ENCODE assay signal across 7 cellular contexts in genomic region chr1:156642265-156643185, GRCh38. TPM values are rescaled to one million over a fixed set of nuclear protein-coding genes. Genes with fewer than 3 reads are reported as not detected.
DNase-seq lines count a peak whose midpoint lies in the region; ATAC-seq and FAIRE-seq lines count a peak whose summit lies in the region.
"Had no signal": no experiment of that assay in that cellular context is flagged by ENCODE, and none has a peak within 500 bp of the region (broad histone marks: within the 10 kb centered on the region; RNA-seq: fewer than 3 reads in every experiment).

No MANE protein-coding gene starts in this region.

- H3K9me3 Mint-ChIP-seq in activated T-helper 17 cell treated with anti-CD3 and anti-CD28 coated beads, Interleukin-2, amount 50 U/mL, for 72 hours = no peaks in the 10 kb centered on the region
- H3K9me3 Mint-ChIP-seq in stimulated activated naive CD8-positive, alpha-beta T cell treated with anti-CD3 and anti-CD28 coated beads, Interleukin-15, amount 100 ng/mL, for 72 hours = no peaks in the 10 kb centered on the region

- no peak overlapping the region for H3K27ac ChIP-seq in right cardiac atrium (ENCODE audit: low read length)

- no peaks in the 10 kb centered on the region for H3K4me1 ChIP-seq in right cardiac atrium (ENCODE audit: control insufficient read depth, insufficient read depth, low read length)

- WGBS in right cardiac atrium = 18% methylated on average over 41 of the region's 41 CpGs

- no peaks in the 10 kb centered on the region for H3K27me3 ChIP-seq in right cardiac atrium (ENCODE audit: control insufficient read depth, insufficient read depth)

- no peak for FAIRE-seq in urothelium cell line (lab: Jason Lieb, UNC)
- FAIRE-seq: endometrium had no signal

- DNase-seq in right cardiac atrium = no peak
- DNase-seq in stimulated activated naive CD8-positive, alpha-beta T cell treated with anti-CD3 and anti-CD28 coated beads, Interleukin-15, amount 100 ng/mL, for 72 hours = no peak
- DNase-seq in urothelium cell line (ENCODE audit: low spot score) = no peak
- no peak for DNase-seq in AG08396 (ENCODE audit: low spot score)
- DNase-seq: SW 1271 had no signal

- peaks cover 69% of the 10 kb centered on the region for H3K27me3 Mint-ChIP-seq in activated T-helper 17 cell treated with anti-CD3 and anti-CD28 coated beads, Interleukin-2, amount 50 U/mL, for 72 hours
- H3K27me3 Mint-ChIP-seq in stimulated activated naive CD8-positive, alpha-beta T cell treated with anti-CD3 and anti-CD28 coated beads, Interleukin-15, amount 100 ng/mL, for 72 hours = peaks cover 99% of the 10 kb centered on the region

- H3K9me3 ChIP-seq in right cardiac atrium (ENCODE audit: control insufficient read depth, low read length) = no peaks in the 10 kb centered on the region

- peaks cover 4% of the 10 kb centered on the region for H3K36me3 Mint-ChIP-seq in activated T-helper 17 cell treated with anti-CD3 and anti-CD28 coated beads, Interleukin-2, amount 50 U/mL, for 72 hours (ENCODE audit: low read depth)

- H3K27ac Mint-ChIP-seq in activated T-helper 17 cell treated with anti-CD3 and anti-CD28 coated beads, Interleukin-2, amount 50 U/mL, for 72 hours = no peak overlapping the region
- H3K27ac Mint-ChIP-seq in stimulated activated naive CD8-positive, alpha-beta T cell treated with anti-CD3 and anti-CD28 coated beads, Interleukin-15, amount 100 ng/mL, for 72 hours = no peak overlapping the region

- peak overlapping the region; percentile 63 for H3K4me3 Mint-ChIP-seq in activated T-helper 17 cell treated with anti-CD3 and anti-CD28 coated beads, Interleukin-2, amount 50 U/mL, for 72 hours
- H3K4me3 Mint-ChIP-seq in stimulated activated naive CD8-positive, alpha-beta T cell treated with anti-CD3 and anti-CD28 coated beads, Interleukin-15, amount 100 ng/mL, for 72 hours = peak overlapping the region; percentile 57 to 74

- intact Hi-C loops in right cardiac atrium (cut with DNase I) = no loop called here

- ATAC-seq in activated T-helper 17 cell treated with anti-CD3 and anti-CD28 coated beads, Interleukin-2, amount 50 U/mL, for 72 hours (replicated peaks) = no peak
- ATAC-seq in right cardiac atrium = peak; percentile 17 to 20
- ATAC-seq in stimulated activated naive CD8-positive, alpha-beta T cell treated with anti-CD3 and anti-CD28 coated beads, Interleukin-15, amount 100 ng/mL, for 72 hours = peak; percentile 1

- peaks cover 11% of the 10 kb centered on the region for H3K4me1 Mint-ChIP-seq in activated T-helper 17 cell treated with anti-CD3 and anti-CD28 coated beads, Interleukin-2, amount 50 U/mL, for 72 hours
- H3K4me1 Mint-ChIP-seq in stimulated activated naive CD8-positive, alpha-beta T cell treated with anti-CD3 and anti-CD28 coated beads, Interleukin-15, amount 100 ng/mL, for 72 hours = peaks cover 43% of the 10 kb centered on the region

- peak overlapping the region; percentile 56 for H3K4me3 ChIP-seq in right cardiac atrium (ENCODE audit: low read length)

RNA-seq across cellular contexts. Expression of gene BCAN, which starts 0.6 kb away (rescaled TPM):
- total RNA-seq in activated T-helper 17 cell treated with anti-CD3 and anti-CD28 coated beads, Interleukin-2, amount 50 U/mL, for 72 hours = not detected
- under 1 TPM in 2 of 4 donors, not detected in 2; 0.23 to 0.29 TPM for total RNA-seq in right cardiac atrium
- 0.20 TPM for polyA plus RNA-seq in right cardiac atrium

RNA-seq across cellular contexts. Expression of gene HAPLN2, which starts 23.3 kb away (rescaled TPM):
- total RNA-seq in activated T-helper 17 cell treated with anti-CD3 and anti-CD28 coated beads, Interleukin-2, amount 50 U/mL, for 72 hours = 1 to 10 TPM in 1 of 2 donors, under 1 TPM in 1; 0.30 to 1.5 TPM
- total RNA-seq in right cardiac atrium = 1 to 10 TPM in 2 of 4 donors, under 1 TPM in 2; 0.53 to 1.2 (median 1.1) TPM
- 2.0 TPM for polyA plus RNA-seq in right cardiac atrium

RNA-seq across cellular contexts. Expression of gene NES, which starts 34.7 kb away (rescaled TPM):
- under 1 TPM in 1 of 2 donors, not detected in 1; 0.05 TPM for total RNA-seq in activated T-helper 17 cell treated with anti-CD3 and anti-CD28 coated beads, Interleukin-2, amount 50 U/mL, for 72 hours
- 100 to 1,000 TPM; 146 to 282 (median 170) TPM for total RNA-seq in right cardiac atrium
- 257 TPM for polyA plus RNA-seq in right cardiac atrium

RNA-seq across cellular contexts. Expression of gene GPATCH4, which starts 41.2 kb away (rescaled TPM):
- 10 to 100 TPM; 21.3 to 51.8 TPM for total RNA-seq in activated T-helper 17 cell treated with anti-CD3 and anti-CD28 coated beads, Interleukin-2, amount 50 U/mL, for 72 hours
- 10 to 100 TPM; 13.4 to 21.6 (median 14.5) TPM for total RNA-seq in right cardiac atrium
- 14.7 TPM for polyA plus RNA-seq in right cardiac atrium

RNA-seq across cellular contexts. Expression of gene NAXE, which starts 50.9 kb away (rescaled TPM):
- 10 to 100 TPM; 56.2 to 74.7 TPM for total RNA-seq in activated T-helper 17 cell treated with anti-CD3 and anti-CD28 coated beads, Interleukin-2, amount 50 U/mL, for 72 hours
- total RNA-seq in right cardiac atrium = 100 to 1,000 TPM in 1 of 4 donors, 10 to 100 TPM in 3; 95.0 to 111 (median 98.9) TPM
- polyA plus RNA-seq in right cardiac atrium = 131 TPM

Comparison
In these comparisons a context has a peak if more than half of its experiments do, and no peak if none do; other contexts are left out.
1. RNA of gene NES, which starts 34.7 kb away (total RNA-seq): 146 to 282 TPM in right cardiac atrium; 0.05 TPM in activated T-helper 17 cell treated with anti-CD3 and anti-CD28 coated beads, Interleukin-2, amount 50 U/mL, for 72 hours; every median in the first group is over 100 times any median in the second.